In the genomic region with DNA sequence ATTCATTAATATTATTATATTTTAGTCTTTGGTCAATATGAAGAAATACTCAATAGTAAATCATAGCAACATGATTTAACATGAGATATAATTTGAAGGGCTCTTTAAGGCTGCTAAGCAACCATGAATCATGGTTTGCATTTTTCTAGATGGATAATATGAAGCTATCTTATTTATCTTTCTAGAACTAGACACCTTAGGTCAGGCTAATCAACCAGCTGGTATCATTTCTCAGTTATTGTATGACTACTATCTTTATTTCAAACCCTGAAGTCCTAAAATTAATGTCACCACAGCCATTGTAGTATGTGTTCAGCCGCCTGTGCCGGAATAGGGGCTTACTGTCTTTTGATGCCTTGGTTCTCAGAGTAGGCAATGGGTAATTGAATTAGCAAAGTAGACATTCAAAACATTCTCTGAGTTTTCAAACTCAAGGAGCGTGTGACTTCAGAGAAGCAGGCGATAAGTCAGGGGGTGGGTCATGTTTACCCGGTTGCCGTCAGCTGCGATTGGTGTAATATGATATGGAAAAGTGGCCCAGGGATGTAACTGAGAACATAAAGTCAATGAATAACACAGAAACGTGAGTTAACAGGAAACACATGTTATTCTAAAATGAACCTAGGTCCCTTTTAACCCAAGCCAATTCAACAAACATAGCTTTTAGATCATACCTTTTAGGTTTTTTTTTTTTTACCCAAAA, we compare ENCODE assay signal across 13 cellular contexts.
DNase-seq lines count a peak whose midpoint lies in the region; ATAC-seq and TF ChIP-seq lines count a peak whose summit lies in the region.
"Had no signal": no experiment of that assay in that cellular context is flagged by ENCODE, and none has a peak within 500 bp of the region (broad histone marks: within the 10 kb centered on the region; RNA-seq: fewer than 3 reads in every experiment).

No MANE protein-coding gene starts in this region.

- H3K9me3 ChIP-seq in lower lobe of right lung (no peaks in the 10 kb centered on the region), neuronal stem cell (replicated peaks in 1 of 2; ENCODE audit: control insufficient read depth in 2 of 2, insufficient read depth in 1 of 2, low read depth in 1 of 2, low read length in 2 of 2) (no peaks in the 10 kb centered on the region)
- H3K9me3 ChIP-seq: gastrocnemius medialis, testis had no signal

- no peak for TF ChIP-seq CTCF in astrocyte of the spinal cord (IDR thresholded peaks at IDR 0.05; ENCODE audit: low read depth, low read length)
- TF ChIP-seq CTCF in lower lobe of right lung (IDR thresholded peaks at IDR 0.05), result no peak

- H3K4me1 ChIP-seq in lower lobe of right lung (peaks cover 66% of the 10 kb centered on the region), neuronal stem cell (ENCODE audit: control insufficient read depth in 2 of 2, insufficient read depth in 1 of 2, low read depth in 1 of 2, low read length in 2 of 2) (peaks cover 7 to 38% of the 10 kb centered on the region in 2 donors)

- H2BK5ac ChIP-seq in neuronal stem cell (ENCODE audit: low read length), result no peak overlapping the region

- no peak overlapping the region for H3K4me2 ChIP-seq in neuronal stem cell (ENCODE audit: insufficient read depth, low read length, poor library complexity, severe bottlenecking)

- no peak overlapping the region for H4K91ac ChIP-seq in neuronal stem cell (ENCODE audit: low read depth, low read length, poor library complexity)

- peak overlapping the region; percentile 3 for H3K27ac ChIP-seq in lower lobe of right lung
- no peak overlapping the region for H3K27ac ChIP-seq in neuronal stem cell (replicated peaks; ENCODE audit: low read length)
- H3K27ac ChIP-seq: gastrocnemius medialis had no signal

- no peak overlapping the region for H3K4me3 ChIP-seq in astrocyte of the spinal cord (ENCODE audit: low read depth, low read length)
- no peak overlapping the region for H3K4me3 ChIP-seq in lower lobe of right lung
- no peak overlapping the region for H3K4me3 ChIP-seq in neuronal stem cell (ENCODE audit: low read length in 2 of 2)
- H3K4me3 ChIP-seq: gastrocnemius medialis, testis had no signal

- no peak overlapping the region for H2BK15ac ChIP-seq in neuronal stem cell (ENCODE audit: low read length)

- H2BK12ac ChIP-seq in neuronal stem cell (ENCODE audit: low read length), result no peak overlapping the region

- H3K27me3 ChIP-seq in lower lobe of right lung (ENCODE audit: low read depth), result no peaks in the 10 kb centered on the region
- H3K27me3 ChIP-seq in neuronal stem cell (ENCODE audit: control insufficient read depth in 3 of 3, insufficient read depth in 3 of 3, low read depth in 1 of 3, low read length in 3 of 3), result no peaks in the 10 kb centered on the region
- H3K27me3 ChIP-seq: gastrocnemius medialis, testis had no signal

- DNase-seq in Caki2 (ENCODE audit: low read depth) (peak; percentile 45), NCI-H1105 (lab: John Stamatoyannopoulos, UW) (peak; percentile 7), astrocyte of the spinal cord (ENCODE audit: low read depth, low spot score) (peak; percentile 67), lower lobe of right lung (no peak), GDM1 (lab: John Stamatoyannopoulos, UW) (no peak), NCI-H1436 treated with DMSO at 0.1 percent for 48 hours (lab: John Stamatoyannopoulos, UW) (no peak), neuronal stem cell (ENCODE audit: low spot score) (no peak)
- DNase-seq: amygdala; CD4-positive, alpha-beta memory T cell; gastrocnemius medialis; stimulated activated CD4-positive, alpha-beta T cell treated with anti-CD3 and anti-CD28 coated beads, Interleukin-2, amount 100 ng/mL, for 24 hours; testis had no signal

- H2AFZ ChIP-seq in neuronal stem cell (ENCODE audit: low read length), result no peak overlapping the region

- no peak overlapping the region for H4K8ac ChIP-seq in neuronal stem cell (ENCODE audit: low read depth, low read length)

- H3K36me3 ChIP-seq in lower lobe of right lung (no peaks in the 10 kb centered on the region), neuronal stem cell (replicated peaks in 1 of 2; ENCODE audit: control insufficient read depth in 2 of 2, insufficient read depth in 2 of 2, low read length in 2 of 2) (no peaks in the 10 kb centered on the region)
- H3K36me3 ChIP-seq: gastrocnemius medialis had no signal

- H3K14ac ChIP-seq in neuronal stem cell (ENCODE audit: low read length), result no peak overlapping the region

- H3K9ac ChIP-seq in neuronal stem cell (ENCODE audit: low read depth, low read length, poor library complexity), result no peak overlapping the region

- H2BK120ac ChIP-seq in neuronal stem cell (ENCODE audit: low read depth, low read length), result no peak overlapping the region

- H3K79me1 ChIP-seq in neuronal stem cell (ENCODE audit: low read depth, low read length), result no peaks in the 10 kb centered on the region

- no peak overlapping the region for H3K18ac ChIP-seq in neuronal stem cell (ENCODE audit: low read length)

- H2AK5ac ChIP-seq in neuronal stem cell (ENCODE audit: low read depth, low read length), result no peak overlapping the region

- no peak overlapping the region for H3K23ac ChIP-seq in neuronal stem cell (ENCODE audit: low read depth, low read length, poor library complexity)

- ATAC-seq in lower lobe of right lung (peak; percentile 60 to 66), GM21825 (IDR thresholded peaks at IDR 0.05; ENCODE audit: unreplicated experiment) (no peak)

- WGBS in neuronal stem cell (ENCODE audit: extremely low coverage in 2 of 2, insufficient read length in 2 of 2, insufficient replicate concordance in 1 of 2), 2 donors, result no CpG with 5 or more reads among the region's 8 CpGs

- H3K4ac ChIP-seq in neuronal stem cell (ENCODE audit: low read length), result no peak overlapping the region

- intact Hi-C loops in lower lobe of right lung (cut with DNase I), result no loop called here

- in situ Hi-C loops in Caki2 (cut with HindIII; ENCODE audit: low pct_unique_long_range_greater_than_20kb, low sequenced_read_pairs), result no loop called here
- in situ Hi-C loops in astrocyte of the spinal cord (cut with HindIII; ENCODE audit: low sequenced_read_pairs), result no loop called here

Comparison
In these comparisons a context has a peak if more than half of its experiments do, and no peak if none do; other contexts are left out.
1. DNase-seq: peak in Caki2 (single experiment), NCI-H1105 (single experiment) and astrocyte of the spinal cord (single experiment); none in lower lobe of right lung (single experiment), GDM1 (single experiment), NCI-H1436 treated with DMSO at 0.1 percent for 48 hours (single experiment) and neuronal stem cell (single experiment).